ENCODE assay signal across 32 cellular contexts in genomic region chr1:199291022-199291740, GRCh38.
"Had no signal": no experiment of that assay in that cellular context is flagged by ENCODE, and none has a peak within 500 bp of the region (broad histone marks: within the 10 kb centered on the region; RNA-seq: fewer than 3 reads in every experiment).

No MANE protein-coding gene starts in this region.

- H3K27ac Mint-ChIP-seq: activated CD4-positive, alpha-beta T cell treated with anti-CD3 and anti-CD28 coated beads, Interleukin-2, amount 10 ng/mL, durations not matched to agents 24 days and 14 days; activated CD8-positive, alpha-beta T cell treated with anti-CD3 and anti-CD28 coated beads, Interleukin-2, amount 10 ng/mL, durations not matched to agents 7 days and 5 days; activated naive CD4-positive, alpha-beta T cell treated with anti-CD3 and anti-CD28 coated beads for 36 hours; activated naive CD4-positive, alpha-beta T cell treated with anti-CD3 and anti-CD28 coated beads, Interleukin-2, amount 50 U/mL, for 72 hours; activated T-helper 1 cell treated with anti-CD3 and anti-CD28 coated beads, Interleukin-12 subunit alpha, Interleukin-12 subunit beta, Interleukin-2, Interleukin-4 antibody, amounts not matched to agents 30 ng/mL and 10 ng/mL and 1 ng/mL, durations not matched to agents 14 hours and 24 hours and 36 hours; IgD-negative memory B cell; T-helper 1 cell treated with Interleukin-12 subunit alpha and Interleukin-12 subunit beta and Interleukin-4 antibody, amounts not matched to agents 30 μg/mL and 1 μg/mL, for 36 hours; T-helper 2 cell treated with Interferon-gamma antibody and Interleukin-4, amounts not matched to agents 5 μg/mL and 100 μg/mL, for 36 hours had no signal

- H3K4me1 ChIP-seq: adrenal gland, Peyer's patch had no signal

- H3K4me3 ChIP-seq: adrenal gland, cardiac muscle cell, Peyer's patch had no signal

- H3K4me3 Mint-ChIP-seq: activated CD4-positive, alpha-beta T cell treated with anti-CD3 and anti-CD28 coated beads, Interleukin-2, amount 10 ng/mL, durations not matched to agents 24 days and 14 days; activated CD8-positive, alpha-beta T cell treated with anti-CD3 and anti-CD28 coated beads, Interleukin-2, amount 10 ng/mL, durations not matched to agents 7 days and 5 days; activated naive CD4-positive, alpha-beta T cell treated with anti-CD3 and anti-CD28 coated beads for 36 hours; activated T-cell treated with anti-CD3 and anti-CD28 coated beads, Interleukin-2, amount 50 U/mL, for 4 hours; activated T-helper 1 cell treated with anti-CD3 and anti-CD28 coated beads, Interleukin-12 subunit alpha, Interleukin-12 subunit beta, Interleukin-2, Interleukin-4 antibody, amounts not matched to agents 30 ng/mL and 10 ng/mL and 1 ng/mL, durations not matched to agents 14 hours and 24 hours and 36 hours; central memory CD8-positive, alpha-beta T cell; IgD-negative memory B cell; T-helper 1 cell treated with Interleukin-12 subunit alpha and Interleukin-12 subunit beta and Interleukin-4 antibody, amounts not matched to agents 30 μg/mL and 1 μg/mL, for 36 hours; T-helper 2 cell treated with Interferon-gamma antibody and Interleukin-4, amounts not matched to agents 5 μg/mL and 100 μg/mL, for 36 hours had no signal

- H3K36me3 ChIP-seq: adrenal gland, brain microvascular endothelial cell, cardiac muscle cell, Peyer's patch had no signal

- DNase-seq: activated CD4-positive, alpha-beta T cell treated with anti-CD3 and anti-CD28 coated beads, Interleukin-2, amount 10 ng/mL, durations not matched to agents 24 days and 14 days; activated CD4-positive, alpha-beta T cell treated with anti-CD3 and anti-CD28 coated beads, Interleukin-2, amount 50 U/mL, for 4 hours; activated CD8-positive, alpha-beta memory T cell treated with anti-CD3 and anti-CD28 coated beads, Interleukin-2, amount 50 U/mL, for 4 hours; activated CD8-positive, alpha-beta T cell treated with anti-CD3 and anti-CD28 coated beads, Interleukin-2, amount 10 ng/mL, durations not matched to agents 7 days and 5 days; activated gamma-delta T cell treated with Interleukin-2 at 50 U/mL for 16 hours; activated naive CD4-positive, alpha-beta T cell treated with anti-CD3 and anti-CD28 coated beads for 36 hours; activated T-cell treated with anti-CD3 and anti-CD28 coated beads for 4 hours; activated T-cell treated with anti-CD3 and anti-CD28 coated beads, Interleukin-2, amount 50 U/mL, for 4 hours; adrenal gland; brain microvascular endothelial cell; Karpas-422; KBM-7; NCI-H1048; NCI-H1105 treated with DMSO at 0.1 percent for 48 hours; NCI-H1436; NCI-H1694 treated with DMSO at 0.1 percent for 48 hours; NCI-H2029; NCI-H345; NCI-H524 treated with DMSO at 0.1 percent for 48 hours; NK-92 treated with Interleukin-12 subunit alpha and Interleukin-12 subunit beta, amount 100 ng/mL, for 24 hours; PC-3; Peyer's patch; SIG-M5 had no signal

- H3K9me3 Mint-ChIP-seq: activated CD4-positive, alpha-beta T cell treated with anti-CD3 and anti-CD28 coated beads, Interleukin-2, amount 10 ng/mL, durations not matched to agents 24 days and 14 days; activated naive CD4-positive, alpha-beta T cell treated with anti-CD3 and anti-CD28 coated beads for 36 hours; activated T-cell treated with anti-CD3 and anti-CD28 coated beads, Interleukin-2, amount 50 U/mL, for 4 hours; activated T-helper 1 cell treated with anti-CD3 and anti-CD28 coated beads, Interleukin-12 subunit alpha, Interleukin-12 subunit beta, Interleukin-2, Interleukin-4 antibody, amounts not matched to agents 30 ng/mL and 10 ng/mL and 1 ng/mL, durations not matched to agents 14 hours and 24 hours and 36 hours; central memory CD8-positive, alpha-beta T cell; IgD-negative memory B cell; T-helper 1 cell treated with Interleukin-12 subunit alpha and Interleukin-12 subunit beta and Interleukin-4 antibody, amounts not matched to agents 30 μg/mL and 1 μg/mL, for 36 hours; T-helper 2 cell treated with Interferon-gamma antibody and Interleukin-4, amounts not matched to agents 5 μg/mL and 100 μg/mL, for 36 hours had no signal

- H3K27ac ChIP-seq: adrenal gland, brain microvascular endothelial cell, cardiac muscle cell, Peyer's patch, RWPE1 had no signal

- ATAC-seq: activated CD8-positive, alpha-beta T cell treated with anti-CD3 and anti-CD28 coated beads, Interleukin-2, amount 10 ng/mL, durations not matched to agents 7 days and 5 days; activated naive CD4-positive, alpha-beta T cell treated with anti-CD3 and anti-CD28 coated beads, Interleukin-2, amount 50 U/mL, for 72 hours; activated T-cell treated with anti-CD3 and anti-CD28 coated beads, Interleukin-2, amount 50 U/mL, for 4 hours; PC-3; Right ventricle myocardium inferior had no signal

- H3K4me1 Mint-ChIP-seq: activated CD4-positive, alpha-beta T cell treated with anti-CD3 and anti-CD28 coated beads, Interleukin-2, amount 10 ng/mL, durations not matched to agents 24 days and 14 days; central memory CD8-positive, alpha-beta T cell; IgD-negative memory B cell had no signal

- H3K27me3 ChIP-seq: adrenal gland, brain microvascular endothelial cell, cardiac muscle cell, Peyer's patch had no signal

- H3K9me3 ChIP-seq: adrenal gland, Peyer's patch had no signal

- H3K36me3 Mint-ChIP-seq: activated naive CD4-positive, alpha-beta T cell treated with anti-CD3 and anti-CD28 coated beads, Interleukin-2, amount 50 U/mL, for 72 hours; IgD-negative memory B cell had no signal
